ENCODE assay signal across 15 cellular contexts in the genomic region with DNA sequence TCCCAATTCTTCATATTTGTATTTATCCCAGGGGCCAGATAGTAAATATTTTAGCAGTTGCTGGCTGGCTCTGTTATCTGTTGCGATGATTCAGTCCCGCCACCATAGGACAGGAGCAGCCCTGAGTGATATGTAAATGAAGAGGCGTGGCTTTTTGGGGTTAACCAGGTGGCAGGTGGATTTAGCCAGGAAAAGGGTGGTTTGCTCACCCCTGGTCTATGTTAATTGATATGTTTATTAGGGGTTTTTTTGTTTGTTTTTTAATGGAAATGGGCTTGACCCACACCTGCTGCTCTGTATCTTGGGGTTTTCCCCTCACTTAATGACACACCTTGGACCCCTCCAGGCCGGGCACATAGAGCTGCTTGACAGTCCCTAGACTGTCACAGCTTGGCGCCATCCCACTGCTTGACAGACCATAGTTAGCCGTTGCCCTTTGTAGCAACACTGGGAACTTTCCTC.
DNase-seq lines count a peak whose midpoint lies in the region; ATAC-seq and TF ChIP-seq lines count a peak whose summit lies in the region.
"Had no signal": no experiment of that assay in that cellular context is flagged by ENCODE, and none has a peak within 500 bp of the region (broad histone marks: within the 10 kb centered on the region; RNA-seq: fewer than 3 reads in every experiment).

No MANE protein-coding gene starts in this region.

- POLR2A ChIA-PET in activated naive CD8-positive, alpha-beta T cell treated with anti-CD3 and anti-CD28 coated beads, Interleukin-2, amount 10 ng/mL, durations not matched to agents 7 days and 5 days (lab: Charles Lee), result interaction anchor here (0.8 to 9.8 kb wide), 9 partner anchors 12 to 125 kb away, joined by 4 to 130 read pairs (median 7); partner anchors contain the start of gene PIK3CD

- no peak for TF ChIP-seq CTCF in nephron progenitor cell (IDR thresholded peaks at IDR 0.05)

- no peaks in the 10 kb centered on the region for H3K9me3 Mint-ChIP-seq in activated naive CD8-positive, alpha-beta T cell treated with anti-CD3 and anti-CD28 coated beads, Interleukin-2, amount 10 ng/mL, durations not matched to agents 7 days and 5 days
- no peaks in the 10 kb centered on the region for H3K9me3 Mint-ChIP-seq in natural killer cell treated with Interleukin-12 subunit alpha and Interleukin-12 subunit beta and Interleukin-15 and Interleukin-18, amount 100 ng/mL, for 72 hours
- H3K9me3 Mint-ChIP-seq in nephron progenitor cell, result no peaks in the 10 kb centered on the region

- H3K4me1 Mint-ChIP-seq in T-helper 17 cell (peaks cover 27% of the 10 kb centered on the region), nephron progenitor cell (peaks cover 11% of the 10 kb centered on the region)
- peaks cover 58% of the 10 kb centered on the region for H3K4me1 Mint-ChIP-seq in activated naive CD8-positive, alpha-beta T cell treated with anti-CD3 and anti-CD28 coated beads, Interleukin-2, amount 10 ng/mL, durations not matched to agents 7 days and 5 days
- peaks cover 38 to 39% of the 10 kb centered on the region in 2 donors for H3K4me1 Mint-ChIP-seq in natural killer cell treated with Interleukin-12 subunit alpha and Interleukin-12 subunit beta and Interleukin-15 and Interleukin-18, amount 100 ng/mL, for 72 hours (ENCODE audit: low read depth in 2 of 2)

- DNase-seq in activated CD4-positive, CD25-positive, alpha-beta regulatory T cell (lab: John Stamatoyannopoulos, UW), result no peak
- DNase-seq in T-helper 17 cell, result peak in 1 of 3 donors; percentile 36
- no peak for DNase-seq in activated naive CD8-positive, alpha-beta T cell treated with anti-CD3 and anti-CD28 coated beads, Interleukin-2, amount 10 ng/mL, durations not matched to agents 7 days and 5 days
- peak; percentile 28 for DNase-seq in natural killer cell treated with Interleukin-12 subunit alpha and Interleukin-12 subunit beta and Interleukin-15 and Interleukin-18, amount 100 ng/mL, for 72 hours (ENCODE audit: low spot score)
- no peak for DNase-seq in nephron progenitor cell
- DNase-seq: EL, mucosa of descending colon, retina, SHP77, WERI-Rb-1 had no signal

- H3K27ac Mint-ChIP-seq in T-helper 17 cell (peak overlapping the region; percentile 90), nephron progenitor cell (no peak overlapping the region)
- H3K27ac Mint-ChIP-seq in activated naive CD8-positive, alpha-beta T cell treated with anti-CD3 and anti-CD28 coated beads, Interleukin-2, amount 10 ng/mL, durations not matched to agents 7 days and 5 days, result peak overlapping the region; percentile 99
- H3K27ac Mint-ChIP-seq in natural killer cell treated with Interleukin-12 subunit alpha and Interleukin-12 subunit beta and Interleukin-15 and Interleukin-18, amount 100 ng/mL, for 72 hours, result peak overlapping the region in 1 of 2 donors; percentile 73

- ATAC-seq in activated CD4-positive, CD25-positive, alpha-beta regulatory T cell treated with anti-CD3 and anti-CD28 coated beads, Interleukin-2, amount 50 U/mL, for 24 hours, result peak; percentile 18 to 25
- ATAC-seq in T-helper 17 cell (peak; percentile 36), HG03095 (IDR thresholded peaks at IDR 0.05; ENCODE audit: unreplicated experiment) (no peak), GM21360 (IDR thresholded peaks at IDR 0.05; ENCODE audit: unreplicated experiment) (no peak)
- ATAC-seq in activated naive CD8-positive, alpha-beta T cell treated with anti-CD3 and anti-CD28 coated beads, Interleukin-2, amount 10 ng/mL, durations not matched to agents 7 days and 5 days (ENCODE audit: low read depth), result no peak
- ATAC-seq in natural killer cell treated with Interleukin-12 subunit alpha and Interleukin-12 subunit beta and Interleukin-15 and Interleukin-18, amount 100 ng/mL, for 72 hours, result no peak
- ATAC-seq: A549, mucosa of descending colon had no signal

- H3K4me3 Mint-ChIP-seq in T-helper 17 cell (peak overlapping the region; percentile 19), nephron progenitor cell (no peak overlapping the region)
- H3K4me3 Mint-ChIP-seq in activated naive CD8-positive, alpha-beta T cell treated with anti-CD3 and anti-CD28 coated beads, Interleukin-2, amount 10 ng/mL, durations not matched to agents 7 days and 5 days, result peak overlapping the region; percentile 95
- H3K4me3 Mint-ChIP-seq in natural killer cell treated with Interleukin-12 subunit alpha and Interleukin-12 subunit beta and Interleukin-15 and Interleukin-18, amount 100 ng/mL, for 72 hours, result no peak overlapping the region

- H3K27me3 Mint-ChIP-seq in T-helper 17 cell (no peaks in the 10 kb centered on the region), nephron progenitor cell (ENCODE audit: low read depth, poor library complexity) (peaks cover 13% of the 10 kb centered on the region)
- no peaks in the 10 kb centered on the region for H3K27me3 Mint-ChIP-seq in activated naive CD8-positive, alpha-beta T cell treated with anti-CD3 and anti-CD28 coated beads, Interleukin-2, amount 10 ng/mL, durations not matched to agents 7 days and 5 days
- H3K27me3 Mint-ChIP-seq in natural killer cell treated with Interleukin-12 subunit alpha and Interleukin-12 subunit beta and Interleukin-15 and Interleukin-18, amount 100 ng/mL, for 72 hours, result no peaks in the 10 kb centered on the region

- no peaks in the 10 kb centered on the region for H3K9me3 ChIP-seq in T-helper 17 cell (ENCODE audit: control insufficient read depth, low read length, poor library complexity, severe bottlenecking)
- H3K9me3 ChIP-seq: A549, mucosa of descending colon, thoracic aorta had no signal

- H3K36me3 Mint-ChIP-seq in T-helper 17 cell (ENCODE audit: low read depth) (peaks cover 12% of the 10 kb centered on the region), nephron progenitor cell (ENCODE audit: low read depth) (no peaks in the 10 kb centered on the region)
- H3K36me3 Mint-ChIP-seq in activated naive CD8-positive, alpha-beta T cell treated with anti-CD3 and anti-CD28 coated beads, Interleukin-2, amount 10 ng/mL, durations not matched to agents 7 days and 5 days, result peaks cover 65% of the 10 kb centered on the region
- peaks cover 12% of the 10 kb centered on the region for H3K36me3 Mint-ChIP-seq in natural killer cell treated with Interleukin-12 subunit alpha and Interleukin-12 subunit beta and Interleukin-15 and Interleukin-18, amount 100 ng/mL, for 72 hours

Comparison
In these comparisons a context has a peak if more than half of its experiments do, and no peak if none do; other contexts are left out.
1. ATAC-seq: peak in activated CD4-positive, CD25-positive, alpha-beta regulatory T cell treated with anti-CD3 and anti-CD28 coated beads, Interleukin-2, amount 50 U/mL, for 24 hours (2 of 2) and T-helper 17 cell (single experiment); none in activated naive CD8-positive, alpha-beta T cell treated with anti-CD3 and anti-CD28 coated beads, Interleukin-2, amount 10 ng/mL, durations not matched to agents 7 days and 5 days (single experiment), natural killer cell treated with Interleukin-12 subunit alpha and Interleukin-12 subunit beta and Interleukin-15 and Interleukin-18, amount 100 ng/mL, for 72 hours (0 of 2), HG03095 (single experiment) and GM21360 (single experiment).
2. H3K4me3 Mint-ChIP-seq: peak in T-helper 17 cell (single experiment) and activated naive CD8-positive, alpha-beta T cell treated with anti-CD3 and anti-CD28 coated beads, Interleukin-2, amount 10 ng/mL, durations not matched to agents 7 days and 5 days (single experiment); none in natural killer cell treated with Interleukin-12 subunit alpha and Interleukin-12 subunit beta and Interleukin-15 and Interleukin-18, amount 100 ng/mL, for 72 hours (single experiment) and nephron progenitor cell (single experiment).